28 cellular contexts compared by ENCODE assay signal in genomic region chr3:41632705-41633104, GRCh38.
"Had no signal": no experiment of that assay in that cellular context is flagged by ENCODE, and none has a peak within 500 bp of the region (broad histone marks: within the 10 kb centered on the region; RNA-seq: fewer than 3 reads in every experiment).

No MANE protein-coding gene starts in this region.

- H3K4me1 Mint-ChIP-seq: activated CD4-positive, alpha-beta memory T cell treated with anti-CD3 and anti-CD28 coated beads, Interleukin-2, amount 10 ng/mL, durations not matched to agents 7 days and 5 days; activated CD4-positive, alpha-beta T cell treated with anti-CD3 and anti-CD28 coated beads for 36 hours; activated T-helper 17 cell treated with anti-CD3 and anti-CD28 coated beads, Interleukin-2, amount 50 U/mL, for 72 hours; T-cell had no signal

- ATAC-seq: activated CD4-positive, alpha-beta T cell treated with anti-CD3 and anti-CD28 coated beads for 36 hours; activated T-helper 17 cell treated with anti-CD3 and anti-CD28 coated beads, Interleukin-2, amount 50 U/mL, for 72 hours; Panc1; Right ventricle myocardium inferior; T-cell had no signal

- H3K4me3 Mint-ChIP-seq: activated CD4-positive, alpha-beta memory T cell treated with anti-CD3 and anti-CD28 coated beads, Interleukin-2, amount 10 ng/mL, durations not matched to agents 7 days and 5 days; activated CD4-positive, alpha-beta T cell treated with anti-CD3 and anti-CD28 coated beads for 36 hours; activated naive CD4-positive, alpha-beta T cell treated with anti-CD3 and anti-CD28 coated beads for 36 hours; activated naive CD8-positive, alpha-beta T cell; activated T-helper 17 cell treated with anti-CD3 and anti-CD28 coated beads, Interleukin-2, amount 50 U/mL, for 72 hours; T-cell had no signal

- DNase-seq: activated CD4-positive, alpha-beta memory T cell treated with anti-CD3 and anti-CD28 coated beads, Interleukin-2, amount 10 ng/mL, durations not matched to agents 7 days and 5 days; activated CD4-positive, alpha-beta T cell treated with anti-CD3 and anti-CD28 coated beads for 36 hours; activated CD4-positive, alpha-beta T cell treated with anti-CD3 and anti-CD28 coated beads, Interleukin-2, amount 50 U/mL, for 1 hour; activated gamma-delta T cell; activated naive CD4-positive, alpha-beta T cell treated with anti-CD3 and anti-CD28 coated beads for 36 hours; activated T-cell treated with anti-CD3 and anti-CD28 coated beads for 4 hours; activated T-cell treated with anti-CD3 and anti-CD28 coated beads, Interleukin-2, amount 50 U/mL, for 48 hours; adrenal gland; anterior cingulate cortex; NCI-H1092; NCI-H1417; NCI-H1930; NCI-H2107; NCI-H226; NCI-H526; NCI-H774; NK-92 treated with Interleukin-12 subunit alpha and Interleukin-12 subunit beta, amount 100 ng/mL, for 24 hours; OCI-M1; RPMI8226; T-cell; T-helper 2 cell; T1000; WERI-Rb-1 had no signal

- H3K36me3 Mint-ChIP-seq: activated naive CD8-positive, alpha-beta T cell had no signal

- H3K9me3 ChIP-seq: adrenal gland had no signal

- H3K9me3 Mint-ChIP-seq: activated CD4-positive, alpha-beta memory T cell treated with anti-CD3 and anti-CD28 coated beads, Interleukin-2, amount 10 ng/mL, durations not matched to agents 7 days and 5 days; activated naive CD4-positive, alpha-beta T cell treated with anti-CD3 and anti-CD28 coated beads for 36 hours; activated T-helper 17 cell treated with anti-CD3 and anti-CD28 coated beads, Interleukin-2, amount 50 U/mL, for 72 hours; T-cell had no signal

- H3K4me3 ChIP-seq: adrenal gland, SK-N-MC had no signal

- H3K27ac Mint-ChIP-seq: activated CD4-positive, alpha-beta memory T cell treated with anti-CD3 and anti-CD28 coated beads, Interleukin-2, amount 10 ng/mL, durations not matched to agents 7 days and 5 days; activated CD4-positive, alpha-beta T cell treated with anti-CD3 and anti-CD28 coated beads for 36 hours; activated naive CD4-positive, alpha-beta T cell treated with anti-CD3 and anti-CD28 coated beads for 36 hours; activated naive CD8-positive, alpha-beta T cell; activated T-helper 17 cell treated with anti-CD3 and anti-CD28 coated beads, Interleukin-2, amount 50 U/mL, for 72 hours; T-cell had no signal

- H3K36me3 ChIP-seq: adrenal gland, WERI-Rb-1 had no signal

- H3K27me3 Mint-ChIP-seq: activated CD4-positive, alpha-beta memory T cell treated with anti-CD3 and anti-CD28 coated beads, Interleukin-2, amount 10 ng/mL, durations not matched to agents 7 days and 5 days; activated CD4-positive, alpha-beta T cell treated with anti-CD3 and anti-CD28 coated beads for 36 hours; activated naive CD8-positive, alpha-beta T cell; activated T-helper 17 cell treated with anti-CD3 and anti-CD28 coated beads, Interleukin-2, amount 50 U/mL, for 72 hours; T-cell had no signal
